ENCODE assay signal across 8 cellular contexts in genomic region chr12:120687570-120688289, GRCh38.
DNase-seq lines count a peak whose midpoint lies in the region; ATAC-seq and TF ChIP-seq lines count a peak whose summit lies in the region.

No MANE protein-coding gene starts in this region.

- TF ChIP-seq CTCF in DND-41 (IDR thresholded peaks at IDR 0.05; ENCODE audit: borderline replicate concordance, extremely low read depth, low read length, poor library complexity, severe bottlenecking), result peak; percentile 5
- peak; percentile 8; the same call in 1 of the 2 replicates for TF ChIP-seq CTCF in OCI-LY3 (IDR thresholded peaks at IDR 0.05; ENCODE audit: low read depth, low read length)
- TF ChIP-seq CTCF in astrocyte of the cerebellum (IDR thresholded peaks at IDR 0.05; ENCODE audit: low read depth, low read length, missing control alignments), result no peak

- in situ Hi-C loops in astrocyte of the cerebellum (cut with HindIII; ENCODE audit: low sequenced_read_pairs), result no loop called here

- peaks cover 14% of the 10 kb centered on the region for H3K36me3 ChIP-seq in DND-41 (ENCODE audit: insufficient read depth, low read length)
- H3K36me3 ChIP-seq in OCI-LY3 (replicated peaks; ENCODE audit: low read depth, low read length), result peaks cover 14% of the 10 kb centered on the region

- H3K27ac ChIP-seq in DND-41 (ENCODE audit: low read length), result peak overlapping the region; percentile 77
- H3K27ac ChIP-seq in OCI-LY3 (ENCODE audit: low read length), result peak overlapping the region; percentile 55

- H3K4me1 ChIP-seq in DND-41 (ENCODE audit: insufficient read depth, low read length) (peaks cover 46% of the 10 kb centered on the region), OCI-LY3 (ENCODE audit: low read length) (peaks cover 45% of the 10 kb centered on the region)

- peak overlapping the region; percentile 85 for H3K4me2 ChIP-seq in DND-41 (ENCODE audit: insufficient read depth, low read length)
- H3K4me2 ChIP-seq in OCI-LY3 (ENCODE audit: low read length), result peak overlapping the region; percentile 95

- no peaks in the 10 kb centered on the region for H3K27me3 ChIP-seq in DND-41 (ENCODE audit: insufficient read depth, low read length, poor library complexity)
- no peaks in the 10 kb centered on the region for H3K27me3 ChIP-seq in OCI-LY3 (ENCODE audit: low read depth, low read length)

- ATAC-seq in DND-41 (ENCODE audit: insufficient read depth, low read depth) (no peak), HG03108 (IDR thresholded peaks at IDR 0.05; ENCODE audit: unreplicated experiment) (no peak), GM18870 (IDR thresholded peaks at IDR 0.05; ENCODE audit: unreplicated experiment) (no peak), GM19452 (IDR thresholded peaks at IDR 0.05; ENCODE audit: unreplicated experiment) (no peak)
- ATAC-seq in stimulated activated memory B cell treated with anti-CD40 and anti-IgM and Interleukin-4, amounts not matched to agents 10 μg/mL and 1 μg/mL and 100 μg/mL, for 72 hours, result no peak

- H3K9ac ChIP-seq in DND-41 (ENCODE audit: low read depth, low read length), result peak overlapping the region; percentile 95
- H3K9ac ChIP-seq in OCI-LY3 (ENCODE audit: low read length), result peak overlapping the region; percentile 92

- no peaks in the 10 kb centered on the region for H3K9me3 Mint-ChIP-seq in stimulated activated memory B cell treated with anti-CD40 and anti-IgM and Interleukin-4, amounts not matched to agents 10 μg/mL and 1 μg/mL and 100 μg/mL, for 72 hours

- H3K79me2 ChIP-seq in DND-41 (ENCODE audit: insufficient read depth, low read length), result peaks cover 57% of the 10 kb centered on the region
- H3K79me2 ChIP-seq in OCI-LY3 (ENCODE audit: low read length), result peaks cover 58% of the 10 kb centered on the region

- H2AFZ ChIP-seq in DND-41 (ENCODE audit: low read depth, low read length) (peak overlapping the region; percentile 79), OCI-LY3 (ENCODE audit: low read depth, low read length) (no peak overlapping the region)

- DNase-seq in DND-41 (peak; percentile 46), astrocyte of the cerebellum (ENCODE audit: low read depth) (no peak), left kidney (ENCODE audit: low read depth, low spot score) (peak; percentile 51)

- H3K4me3 ChIP-seq in DND-41 (ENCODE audit: low read depth in 1 of 2, low read length in 2 of 2) (peak overlapping the region; percentile 79 to 90), OCI-LY3 (ENCODE audit: low read length) (peak overlapping the region; percentile 98), astrocyte of the cerebellum (ENCODE audit: low read depth, low read length) (peak overlapping the region; percentile 80)

- H4K20me1 ChIP-seq in DND-41 (ENCODE audit: insufficient read depth, low read length) (peaks cover 48% of the 10 kb centered on the region; the same call in 1 of the 2 replicates), OCI-LY3 (ENCODE audit: insufficient read depth, low read length) (peaks cover 45% of the 10 kb centered on the region)

- H3K4me1 Mint-ChIP-seq in stimulated activated memory B cell treated with anti-CD40 and anti-IgM and Interleukin-4, amounts not matched to agents 10 μg/mL and 1 μg/mL and 100 μg/mL, for 72 hours, result peaks cover 50% of the 10 kb centered on the region

- peak overlapping the region; percentile 81 for H3K27ac Mint-ChIP-seq in stimulated activated memory B cell treated with anti-CD40 and anti-IgM and Interleukin-4, amounts not matched to agents 10 μg/mL and 1 μg/mL and 100 μg/mL, for 72 hours

- H3K4me3 Mint-ChIP-seq in stimulated activated memory B cell treated with anti-CD40 and anti-IgM and Interleukin-4, amounts not matched to agents 10 μg/mL and 1 μg/mL and 100 μg/mL, for 72 hours, result peak overlapping the region; percentile 86

- H3K27me3 Mint-ChIP-seq in stimulated activated memory B cell treated with anti-CD40 and anti-IgM and Interleukin-4, amounts not matched to agents 10 μg/mL and 1 μg/mL and 100 μg/mL, for 72 hours, result no peaks in the 10 kb centered on the region

- H3K36me3 Mint-ChIP-seq in stimulated activated memory B cell treated with anti-CD40 and anti-IgM and Interleukin-4, amounts not matched to agents 10 μg/mL and 1 μg/mL and 100 μg/mL, for 72 hours, result peaks cover 7% of the 10 kb centered on the region

- no peaks in the 10 kb centered on the region for H3K9me3 ChIP-seq in DND-41 (ENCODE audit: insufficient read depth, low read length, severe bottlenecking)
- no peaks in the 10 kb centered on the region for H3K9me3 ChIP-seq in OCI-LY3 (ENCODE audit: insufficient read depth, low read length)
